ENCODE assay signal across 31 cellular contexts in the genomic region with DNA sequence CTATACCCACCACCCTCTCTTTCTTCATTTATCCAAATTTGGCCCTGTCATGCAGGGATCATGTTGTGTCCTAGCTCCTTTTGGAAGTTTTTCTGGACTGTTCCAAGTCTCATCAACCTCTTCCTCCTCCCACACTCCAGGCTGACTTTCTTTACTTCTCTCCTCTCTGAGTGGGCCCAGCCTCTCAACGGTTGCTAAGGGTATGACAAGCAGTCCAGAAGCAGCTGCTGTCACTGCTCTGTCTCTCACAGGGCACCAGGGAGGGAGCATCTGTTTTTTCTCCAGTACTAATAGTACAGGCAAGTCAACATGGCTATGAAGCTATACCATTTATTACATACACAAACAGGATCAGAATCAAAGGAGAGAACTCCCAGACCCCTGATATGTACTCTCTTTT. TPM values are rescaled to one million over a fixed set of nuclear protein-coding genes. Genes with fewer than 3 reads are reported as not detected.
A peak's percentile ranks its signal among the peaks of the same experiment; 100 is the strongest.
DNase-seq lines count a peak whose midpoint lies in the region; ATAC-seq, FAIRE-seq and TF ChIP-seq lines count a peak whose summit lies in the region.
"Had no signal": no experiment of that assay in that cellular context is flagged by ENCODE, and none has a peak within 500 bp of the region (broad histone marks: within the 10 kb centered on the region; RNA-seq: fewer than 3 reads in every experiment).

No MANE protein-coding gene starts in this region.

- H3K27ac ChIP-seq in mesenchymal stem cell (ENCODE audit: low read length, poor library complexity, severe bottlenecking) = no peak overlapping the region
- H3K27ac ChIP-seq: 22Rv1, colonic mucosa, epithelial cell of prostate, lower lobe of right lung, Peyer's patch, right lobe of liver had no signal

- H2AK5ac ChIP-seq in mesenchymal stem cell (ENCODE audit: low read length, severe bottlenecking) = no peak overlapping the region

- H3K9me3 Mint-ChIP-seq in stimulated activated effector memory CD8-positive, alpha-beta T cell treated with anti-CD3 and anti-CD28 coated beads, Interleukin-12 subunit alpha, Interleukin-12 subunit beta, amount 100 ng/mL, for 72 hours = no peaks in the 10 kb centered on the region
- H3K9me3 Mint-ChIP-seq: activated naive CD4-positive, alpha-beta T cell treated with anti-CD3 and anti-CD28 coated beads, Interleukin-2, amount 50 U/mL, for 24 hours; CD4-positive, alpha-beta memory T cell had no signal

- WGBS in mesenchymal stem cell = 39% methylated on average over 1 of the region's 1 CpG

- no peaks in the 10 kb centered on the region for H3K9me3 ChIP-seq in mesenchymal stem cell (ENCODE audit: control insufficient read depth, low read length)
- H3K9me3 ChIP-seq: colonic mucosa, lower lobe of right lung, Peyer's patch, right lobe of liver had no signal

- H3K36me3 Mint-ChIP-seq in stimulated activated effector memory CD8-positive, alpha-beta T cell treated with anti-CD3 and anti-CD28 coated beads, Interleukin-12 subunit alpha, Interleukin-12 subunit beta, amount 100 ng/mL, for 72 hours = peaks cover 71% of the 10 kb centered on the region

- no peak overlapping the region for H3K4me3 Mint-ChIP-seq in stimulated activated effector memory CD8-positive, alpha-beta T cell treated with anti-CD3 and anti-CD28 coated beads, Interleukin-12 subunit alpha, Interleukin-12 subunit beta, amount 100 ng/mL, for 72 hours
- H3K4me3 Mint-ChIP-seq: activated naive CD4-positive, alpha-beta T cell treated with anti-CD3 and anti-CD28 coated beads, Interleukin-2, amount 50 U/mL, for 24 hours; CD4-positive, alpha-beta memory T cell had no signal

- peaks cover 19% of the 10 kb centered on the region for H3K79me1 ChIP-seq in mesenchymal stem cell (replicated peaks; ENCODE audit: low read length, poor library complexity, severe bottlenecking)

- no peaks in the 10 kb centered on the region for H3K27me3 ChIP-seq in mesenchymal stem cell (ENCODE audit: control insufficient read depth in 1 of 2, insufficient read depth in 1 of 2, low read length in 2 of 2)
- H3K27me3 ChIP-seq: colonic mucosa, Peyer's patch, right lobe of liver had no signal

- H3K4me2 ChIP-seq in mesenchymal stem cell (ENCODE audit: low read length, poor library complexity, severe bottlenecking) = no peak overlapping the region

- H3K18ac ChIP-seq in mesenchymal stem cell (ENCODE audit: low read depth in 1 of 2, low read length in 2 of 2) = no peak overlapping the region

- H2BK120ac ChIP-seq in mesenchymal stem cell (ENCODE audit: low read depth, low read length) = no peak overlapping the region

- no peak for TF ChIP-seq POLR2A in GM12891 (IDR thresholded peaks at IDR 0.05; ENCODE audit: low read depth, low read length)

- peak; percentile 10 for DNase-seq in DMS 273 (lab: John Stamatoyannopoulos, UW; ENCODE audit: unreplicated experiment)
- DNase-seq in DMS 273 treated with DMSO at 0.1 percent for 48 hours (lab: John Stamatoyannopoulos, UW) = no peak
- no peak for DNase-seq in GM12891 (ENCODE audit: insufficient read length, low spot score)
- DNase-seq in SK-N-DZ (ENCODE audit: low spot score) = peak; percentile 82
- peak; percentile 35 for DNase-seq in mesenchymal stem cell
- no peak for DNase-seq in NCI-H187 (lab: John Stamatoyannopoulos, UW)
- DNase-seq in stimulated activated effector memory CD8-positive, alpha-beta T cell treated with anti-CD3 and anti-CD28 coated beads, Interleukin-12 subunit alpha, Interleukin-12 subunit beta, amount 100 ng/mL, for 72 hours (ENCODE audit: low spot score in 2 of 2) = no peak
- no peak for DNase-seq in NCI-H345 treated with DMSO at 0.1 percent for 48 hours (lab: John Stamatoyannopoulos, UW; ENCODE audit: unreplicated experiment)
- DNase-seq: activated CD4-positive, alpha-beta T cell treated with anti-CD3 and anti-CD28 coated beads, Interleukin-2, amount 50 U/mL, for 4 hours; activated CD4-positive, CD25-positive, alpha-beta regulatory T cell; CD4-positive, alpha-beta memory T cell; colonic mucosa; effector CD8-positive, alpha-beta T cell; GDM1; H7; lower lobe of right lung; NCI-H1105 treated with DMSO at 0.1 percent for 48 hours; NCI-H2081 treated with DMSO at 0.1 percent for 48 hours; Peyer's patch; posterior cingulate gyrus; right lobe of liver; SIG-M5; stimulated activated CD4-positive, alpha-beta T cell treated with anti-CD3 and anti-CD28 coated beads, Interleukin-12 subunit alpha, Interleukin-12 subunit beta, amount 100 ng/mL, for 4 hours; stimulated activated CD4-positive, alpha-beta T cell treated with anti-CD3 and anti-CD28 coated beads, Interleukin-4, amount 100 ng/mL, for 1 hour had no signal

- H4K8ac ChIP-seq in mesenchymal stem cell (ENCODE audit: low read length) = no peak overlapping the region

- no peak overlapping the region for H3K14ac ChIP-seq in mesenchymal stem cell (ENCODE audit: low read length in 2 of 2)

- H3K4me3 ChIP-seq in mesenchymal stem cell (ENCODE audit: insufficient read depth in 1 of 2, low read depth in 1 of 2, low read length in 2 of 2) = no peak overlapping the region
- H3K4me3 ChIP-seq: colonic mucosa, lower lobe of right lung, Peyer's patch, right lobe of liver had no signal

- peaks cover 7% of the 10 kb centered on the region for H3K4me1 ChIP-seq in mesenchymal stem cell (ENCODE audit: control insufficient read depth, insufficient read depth, low read depth, low read length)
- H3K4me1 ChIP-seq: colonic mucosa had no signal

- H3K36me3 ChIP-seq in mesenchymal stem cell (ENCODE audit: control insufficient read depth in 1 of 2, insufficient read depth in 2 of 2, low read depth in 1 of 2, low read length in 2 of 2) = peaks cover 12 to 45% of the 10 kb centered on the region in 2 experiments
- H3K36me3 ChIP-seq: colonic mucosa had no signal

- no peak overlapping the region for H3K27ac Mint-ChIP-seq in stimulated activated effector memory CD8-positive, alpha-beta T cell treated with anti-CD3 and anti-CD28 coated beads, Interleukin-12 subunit alpha, Interleukin-12 subunit beta, amount 100 ng/mL, for 72 hours
- H3K27ac Mint-ChIP-seq: activated naive CD4-positive, alpha-beta T cell treated with anti-CD3 and anti-CD28 coated beads, Interleukin-2, amount 50 U/mL, for 24 hours had no signal

- no peak overlapping the region for H2BK5ac ChIP-seq in mesenchymal stem cell (ENCODE audit: low read depth, low read length, poor library complexity, severe bottlenecking)

- H3K23ac ChIP-seq in mesenchymal stem cell (ENCODE audit: low read length in 2 of 2) = no peak overlapping the region

- no peak overlapping the region for H3K4ac ChIP-seq in mesenchymal stem cell (ENCODE audit: low read depth in 1 of 2, low read length in 2 of 2)

- H3K4me1 Mint-ChIP-seq in stimulated activated effector memory CD8-positive, alpha-beta T cell treated with anti-CD3 and anti-CD28 coated beads, Interleukin-12 subunit alpha, Interleukin-12 subunit beta, amount 100 ng/mL, for 72 hours = peaks cover 37% of the 10 kb centered on the region

- H2AFZ ChIP-seq in mesenchymal stem cell (ENCODE audit: low read depth, low read length) = no peak overlapping the region

- H4K91ac ChIP-seq in mesenchymal stem cell (ENCODE audit: low read length) = no peak overlapping the region

- ATAC-seq in stimulated activated effector memory CD8-positive, alpha-beta T cell treated with anti-CD3 and anti-CD28 coated beads, Interleukin-12 subunit alpha, Interleukin-12 subunit beta, amount 100 ng/mL, for 72 hours = no peak
- ATAC-seq: right lobe of liver had no signal

- FAIRE-seq in GM12891 (lab: Jason Lieb, UNC) = peak; percentile 38
- FAIRE-seq: bronchial epithelial cell, GM19239, keratinocyte, urothelium cell line had no signal

- H3K9ac ChIP-seq in mesenchymal stem cell (ENCODE audit: low read length) = no peak overlapping the region

- H2BK12ac ChIP-seq in mesenchymal stem cell (ENCODE audit: low read length in 2 of 2) = no peak overlapping the region

- H2BK15ac ChIP-seq in mesenchymal stem cell (ENCODE audit: low read depth, poor library complexity, severe bottlenecking) = no peak overlapping the region

TF ChIP-seq in GM12891, 5 proteins besides CTCF, POLR2A, EP300 and RAD21:
- TF ChIP-seq POU2F2 (IDR thresholded peaks at IDR 0.05; ENCODE audit: low read depth, low read length) (no peak), TAF1 (IDR thresholded peaks at IDR 0.05; ENCODE audit: low read depth, low read length) (no peak), SPI1 (IDR thresholded peaks at IDR 0.05; ENCODE audit: low read depth, low read length) (no peak), PAX5 (IDR thresholded peaks at IDR 0.05; ENCODE audit: insufficient read depth, low read length, severe bottlenecking) (no peak), POLR2AphosphoS5 (IDR thresholded peaks at IDR 0.05; ENCODE audit: low read depth, low read length) (no peak)

RNA-seq across cellular contexts. Expression of a gene that starts 8.2 kb away (rescaled TPM):
- polyA plus RNA-seq in GM12891 (2012; ENCODE audit: low read depth, missing spikeins) = 68.8 TPM
- polyA plus RNA-seq in SK-N-DZ (2014; cell fraction: cytosol; rRNA removed) = 5.5 and 9.9 TPM in 2 replicates
- 5.6 and 12.0 TPM in 2 replicates for polyA plus RNA-seq in SK-N-DZ (2014; cell fraction: nucleus; rRNA removed)
- polyA plus RNA-seq in mesenchymal stem cell (2013, experiment 1 of 2) = 12.5 TPM
- 12.2 TPM for polyA plus RNA-seq in mesenchymal stem cell (2013, experiment 2 of 2)

RNA-seq across cellular contexts. Expression of a gene that starts 17.1 kb away (rescaled TPM):
- 0.15 TPM for polyA plus RNA-seq in GM12891 (2012; ENCODE audit: low read depth, missing spikeins)
- polyA plus RNA-seq in SK-N-DZ (2014; cell fraction: cytosol; rRNA removed) = not detected in 2 replicates
- not detected in 2 replicates for polyA plus RNA-seq in SK-N-DZ (2014; cell fraction: nucleus; rRNA removed)
- polyA plus RNA-seq in mesenchymal stem cell (2013, experiment 1 of 2) = 0.01 TPM
- polyA plus RNA-seq in mesenchymal stem cell (2013, experiment 2 of 2) = not detected
- polyA plus RNA-seq: CD4-positive, alpha-beta memory T cell; keratinocyte had no signal

RNA-seq across cellular contexts. Expression of a gene that starts 48.1 kb away (rescaled TPM):
- 0.33 TPM for polyA plus RNA-seq in GM12891 (2012; ENCODE audit: low read depth, missing spikeins)
- 0.06 and 0.09 TPM in 2 replicates for polyA plus RNA-seq in SK-N-DZ (2014; cell fraction: cytosol; rRNA removed)
- 0.10 and 0.13 TPM in 2 replicates for polyA plus RNA-seq in SK-N-DZ (2014; cell fraction: nucleus; rRNA removed)
- 0.03 TPM for polyA plus RNA-seq in mesenchymal stem cell (2013, experiment 1 of 2)
- polyA plus RNA-seq in mesenchymal stem cell (2013, experiment 2 of 2) = 0.04 TPM

Comparison
In these comparisons a context has a peak if more than half of its experiments do, and no peak if none do; other contexts are left out.
1. DNase-seq: peak in DMS 273 (single experiment), SK-N-DZ (single experiment) and mesenchymal stem cell (single experiment); none in DMS 273 treated with DMSO at 0.1 percent for 48 hours (single experiment), GM12891 (single experiment), NCI-H187 (0 of 2), stimulated activated effector memory CD8-positive, alpha-beta T cell treated with anti-CD3 and anti-CD28 coated beads, Interleukin-12 subunit alpha, Interleukin-12 subunit beta, amount 100 ng/mL, for 72 hours (0 of 2) and NCI-H345 treated with DMSO at 0.1 percent for 48 hours (single experiment).